9 cellular contexts compared by ENCODE assay signal in the genomic region with DNA sequence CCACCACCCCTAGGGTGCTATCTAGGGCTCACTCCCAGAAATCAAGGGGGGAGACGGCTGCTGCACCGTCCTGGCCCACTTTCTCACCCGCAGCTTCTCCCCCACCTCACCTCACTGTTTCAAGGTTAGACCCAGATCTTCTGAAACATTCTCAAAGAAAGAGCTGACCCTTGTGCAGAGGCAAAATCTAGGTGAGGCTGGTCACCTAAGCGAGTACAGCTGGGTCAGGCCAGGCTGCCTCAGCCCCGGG. TPM values are rescaled to one million over a fixed set of nuclear protein-coding genes. Genes with fewer than 3 reads are reported as not detected.
DNase-seq lines count a peak whose midpoint lies in the region; ATAC-seq, FAIRE-seq and TF ChIP-seq lines count a peak whose summit lies in the region.
"Had no signal": no experiment of that assay in that cellular context is flagged by ENCODE, and none has a peak within 500 bp of the region (broad histone marks: within the 10 kb centered on the region; RNA-seq: fewer than 3 reads in every experiment).

No MANE protein-coding gene starts in this region.

- H3K4me3 ChIP-seq in fibroblast of villous mesenchyme (ENCODE audit: low read depth, low read length) (peak overlapping the region; percentile 61), skeletal muscle satellite cell (ENCODE audit: low read length) (peak overlapping the region; percentile 77)

- peak overlapping the region; percentile 89 for H3K9ac ChIP-seq in skeletal muscle satellite cell (ENCODE audit: low read depth, low read length)

- H3K36me3 ChIP-seq in skeletal muscle satellite cell (ENCODE audit: insufficient read depth, low read length): peaks cover 4% of the 10 kb centered on the region

- no peak for ATAC-seq in T-helper 17 cell

- H3K4me1 Mint-ChIP-seq in T-helper 17 cell: peaks cover 11% of the 10 kb centered on the region

- H3K27ac Mint-ChIP-seq in T-helper 17 cell: peak overlapping the region; percentile 72

- no peaks in the 10 kb centered on the region for H3K36me3 Mint-ChIP-seq in T-helper 17 cell (ENCODE audit: low read depth)

- H3K27me3 ChIP-seq in skeletal muscle satellite cell (ENCODE audit: control insufficient read depth, insufficient read depth, low read length): no peaks in the 10 kb centered on the region

- no peak for TF ChIP-seq POLR2A in H54 (IDR thresholded peaks at IDR 0.05; ENCODE audit: low read depth, low read length)

- peak overlapping the region; percentile 80 for H3K4me3 Mint-ChIP-seq in T-helper 17 cell

- peak overlapping the region; percentile 83 for H3K4me2 ChIP-seq in skeletal muscle satellite cell (ENCODE audit: low read length)

- H3K9me3 ChIP-seq in T-helper 17 cell (ENCODE audit: control insufficient read depth, low read length, poor library complexity, severe bottlenecking) (no peaks in the 10 kb centered on the region), skeletal muscle satellite cell (replicated peaks; ENCODE audit: low read length) (no peaks in the 10 kb centered on the region)

- no peak for TF ChIP-seq CTCF in fibroblast of villous mesenchyme (IDR thresholded peaks at IDR 0.05; ENCODE audit: insufficient read depth, low read depth, low read length)

- no peaks in the 10 kb centered on the region for H3K27me3 Mint-ChIP-seq in T-helper 17 cell

- DNase-seq in H54 (ENCODE audit: insufficient read length, low spot score) (no peak), T-helper 17 cell (no peak), fibroblast of villous mesenchyme (ENCODE audit: low read depth) (no peak), NOMO-1 treated with dmso at 0.1 percent for 144 hours (lab: John Stamatoyannopoulos, UW; ENCODE audit: unreplicated experiment) (no peak), SHP77 (lab: John Stamatoyannopoulos, UW) (no peak), Ammon's horn (ENCODE audit: low spot score) (no peak), epidermal melanocyte (ENCODE audit: insufficient read length, low spot score) (no peak)
- DNase-seq: SHP77 treated with DMSO at 0.1 percent for 48 hours had no signal

- peak; percentile 52 for FAIRE-seq in H54 (lab: Jason Lieb, UNC)

- peaks cover 13% of the 10 kb centered on the region for H3K4me1 ChIP-seq in skeletal muscle satellite cell (ENCODE audit: control insufficient read depth, insufficient read depth, low read length)

RNA-seq across cellular contexts. Expression of a gene that starts 27.0 kb away (rescaled TPM):
- total RNA-seq in T-helper 17 cell (10 to 100 TPM; 39.2 to 48.0 TPM), fibroblast of villous mesenchyme (25.1 and 26.3 TPM in 2 replicates)
- total RNA-seq in skeletal muscle satellite cell (2012; rRNA removed): 27.1 and 47.0 TPM in 2 replicates

RNA-seq across cellular contexts. Expression of a gene that starts 27.1 kb away (rescaled TPM):
- total RNA-seq in T-helper 17 cell (10 to 100 TPM; 24.4 to 27.7 TPM), fibroblast of villous mesenchyme (42.7 and 55.7 TPM in 2 replicates)
- total RNA-seq in skeletal muscle satellite cell (2012; rRNA removed): 48.7 and 60.5 TPM in 2 replicates

RNA-seq across cellular contexts. Expression of a gene that starts 35.8 kb away (rescaled TPM):
- total RNA-seq in T-helper 17 cell (10 to 100 TPM; 63.0 to 64.8 TPM), fibroblast of villous mesenchyme (7.1 and 7.8 TPM in 2 replicates)
- total RNA-seq in skeletal muscle satellite cell (2012; rRNA removed): 7.1 and 7.4 TPM in 2 replicates

RNA-seq across cellular contexts. Expression of a gene that starts 41.8 kb away (rescaled TPM):
- total RNA-seq in T-helper 17 cell (1 to 10 TPM; 7.0 to 8.8 TPM), fibroblast of villous mesenchyme (11.7 and 13.9 TPM in 2 replicates)
- 24.5 and 25.3 TPM in 2 replicates for total RNA-seq in skeletal muscle satellite cell (2012; rRNA removed)

RNA-seq across cellular contexts. Expression of a gene that starts 45.3 kb away (rescaled TPM):
- total RNA-seq in T-helper 17 cell (10 to 100 TPM; 11.8 to 20.0 TPM), fibroblast of villous mesenchyme (under 0.01 and 0.32 TPM in 2 replicates)
- 1.1 TPM in 1 of 2 replicates, not detected in the other for total RNA-seq in skeletal muscle satellite cell (2012; rRNA removed)
